ENCODE assay signal across 1 cellular context in genomic region chr2:235095569-235095968, GRCh38.
TF ChIP-seq lines count a peak whose summit lies in the region.

No MANE protein-coding gene starts in this region.

TF ChIP-seq in WTC11, 78 proteins besides CTCF, POLR2A, EP300 and RAD21 (continued from another document):
- TF ChIP-seq ATF3 (CRISPR knock-in tag; conservative IDR thresholded peaks at IDR 0.05) (no peak), ZNF425 (CRISPR knock-in tag; conservative IDR thresholded peaks at IDR 0.05) (no peak), SP1 (CRISPR knock-in tag; conservative IDR thresholded peaks at IDR 0.05) (no peak), GABPB1 (CRISPR knock-in tag; IDR thresholded peaks at IDR 0.05) (no peak), IRF2 (CRISPR knock-in tag; IDR thresholded peaks at IDR 0.05; ENCODE audit: borderline replicate concordance, low read depth) (no peak), ZNF232 (CRISPR knock-in tag; IDR thresholded peaks at IDR 0.05) (no peak), ZNF281 (CRISPR knock-in tag; IDR thresholded peaks at IDR 0.05) (no peak), ZNF219 (CRISPR knock-in tag; IDR thresholded peaks at IDR 0.05; ENCODE audit: borderline replicate concordance) (no peak), TP53 (CRISPR knock-in tag; IDR thresholded peaks at IDR 0.05) (no peak), KAT7 (CRISPR knock-in tag; IDR thresholded peaks at IDR 0.05; ENCODE audit: borderline replicate concordance) (no peak)
- TF ChIP-seq, protein P1, sequence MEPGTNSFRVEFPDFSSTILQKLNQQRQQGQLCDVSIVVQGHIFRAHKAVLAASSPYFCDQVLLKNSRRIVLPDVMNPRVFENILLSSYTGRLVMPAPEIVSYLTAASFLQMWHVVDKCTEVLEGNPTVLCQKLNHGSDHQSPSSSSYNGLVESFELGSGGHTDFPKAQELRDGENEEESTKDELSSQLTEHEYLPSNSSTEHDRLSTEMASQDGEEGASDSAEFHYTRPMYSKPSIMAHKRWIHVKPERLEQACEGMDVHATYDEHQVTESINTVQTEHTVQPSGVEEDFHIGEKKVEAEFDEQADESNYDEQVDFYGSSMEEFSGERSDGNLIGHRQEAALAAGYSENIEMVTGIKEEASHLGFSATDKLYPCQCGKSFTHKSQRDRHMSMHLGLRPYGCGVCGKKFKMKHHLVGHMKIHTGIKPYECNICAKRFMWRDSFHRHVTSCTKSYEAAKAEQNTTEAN (CRISPR knock-in tag; IDR thresholded peaks at IDR 0.05) = no peak
- TF ChIP-seq, protein P2, sequence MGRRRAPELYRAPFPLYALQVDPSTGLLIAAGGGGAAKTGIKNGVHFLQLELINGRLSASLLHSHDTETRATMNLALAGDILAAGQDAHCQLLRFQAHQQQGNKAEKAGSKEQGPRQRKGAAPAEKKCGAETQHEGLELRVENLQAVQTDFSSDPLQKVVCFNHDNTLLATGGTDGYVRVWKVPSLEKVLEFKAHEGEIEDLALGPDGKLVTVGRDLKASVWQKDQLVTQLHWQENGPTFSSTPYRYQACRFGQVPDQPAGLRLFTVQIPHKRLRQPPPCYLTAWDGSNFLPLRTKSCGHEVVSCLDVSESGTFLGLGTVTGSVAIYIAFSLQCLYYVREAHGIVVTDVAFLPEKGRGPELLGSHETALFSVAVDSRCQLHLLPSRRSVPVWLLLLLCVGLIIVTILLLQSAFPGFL (CRISPR knock-in tag; IDR thresholded peaks at IDR 0.05; ENCODE audit: borderline replicate concordance) = no peak
- TF ChIP-seq, protein P3, sequence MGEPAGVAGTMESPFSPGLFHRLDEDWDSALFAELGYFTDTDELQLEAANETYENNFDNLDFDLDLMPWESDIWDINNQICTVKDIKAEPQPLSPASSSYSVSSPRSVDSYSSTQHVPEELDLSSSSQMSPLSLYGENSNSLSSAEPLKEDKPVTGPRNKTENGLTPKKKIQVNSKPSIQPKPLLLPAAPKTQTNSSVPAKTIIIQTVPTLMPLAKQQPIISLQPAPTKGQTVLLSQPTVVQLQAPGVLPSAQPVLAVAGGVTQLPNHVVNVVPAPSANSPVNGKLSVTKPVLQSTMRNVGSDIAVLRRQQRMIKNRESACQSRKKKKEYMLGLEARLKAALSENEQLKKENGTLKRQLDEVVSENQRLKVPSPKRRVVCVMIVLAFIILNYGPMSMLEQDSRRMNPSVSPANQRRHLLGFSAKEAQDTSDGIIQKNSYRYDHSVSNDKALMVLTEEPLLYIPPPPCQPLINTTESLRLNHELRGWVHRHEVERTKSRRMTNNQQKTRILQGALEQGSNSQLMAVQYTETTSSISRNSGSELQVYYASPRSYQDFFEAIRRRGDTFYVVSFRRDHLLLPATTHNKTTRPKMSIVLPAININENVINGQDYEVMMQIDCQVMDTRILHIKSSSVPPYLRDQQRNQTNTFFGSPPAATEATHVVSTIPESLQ (CRISPR knock-in tag; IDR thresholded peaks at IDR 0.05) = no peak
- TF ChIP-seq, protein P4, sequence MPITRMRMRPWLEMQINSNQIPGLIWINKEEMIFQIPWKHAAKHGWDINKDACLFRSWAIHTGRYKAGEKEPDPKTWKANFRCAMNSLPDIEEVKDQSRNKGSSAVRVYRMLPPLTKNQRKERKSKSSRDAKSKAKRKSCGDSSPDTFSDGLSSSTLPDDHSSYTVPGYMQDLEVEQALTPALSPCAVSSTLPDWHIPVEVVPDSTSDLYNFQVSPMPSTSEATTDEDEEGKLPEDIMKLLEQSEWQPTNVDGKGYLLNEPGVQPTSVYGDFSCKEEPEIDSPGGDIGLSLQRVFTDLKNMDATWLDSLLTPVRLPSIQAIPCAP (CRISPR knock-in tag; IDR thresholded peaks at IDR 0.05) = no peak
- TF ChIP-seq, protein P5, sequence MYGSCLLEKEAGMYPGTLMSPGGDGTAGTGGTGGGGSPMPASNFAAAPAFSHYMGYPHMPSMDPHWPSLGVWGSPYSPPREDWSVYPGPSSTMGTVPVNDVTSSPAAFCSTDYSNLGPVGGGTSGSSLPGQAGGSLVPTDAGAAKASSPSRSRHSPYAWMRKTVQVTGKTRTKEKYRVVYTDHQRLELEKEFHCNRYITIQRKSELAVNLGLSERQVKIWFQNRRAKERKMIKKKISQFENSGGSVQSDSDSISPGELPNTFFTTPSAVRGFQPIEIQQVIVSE (CRISPR knock-in tag; IDR thresholded peaks at IDR 0.05; ENCODE audit: borderline replicate concordance) = no peak
